In genomic region chr4:37891221-37892159, GRCh38 we compare ENCODE assay signal across 8 cellular contexts. TPM values are rescaled to one million over a fixed set of nuclear protein-coding genes. Genes with fewer than 3 reads are reported as not detected.
DNase-seq lines count a peak whose midpoint lies in the region; ATAC-seq, FAIRE-seq and TF ChIP-seq lines count a peak whose summit lies in the region.

No MANE protein-coding gene starts in this region.

- H3K27ac ChIP-seq in esophagus (ENCODE audit: low read depth in 2 of 2, low read length in 1 of 2): peak overlapping the region; percentile 69 to 74

- TF ChIP-seq CTCF in D721Med (IDR thresholded peaks at IDR 0.05; ENCODE audit: insufficient read depth, missing control alignments): no peak

- no peaks in the 10 kb centered on the region for H3K27me3 Mint-ChIP-seq in natural killer cell treated with Interleukin-12 subunit alpha and Interleukin-12 subunit beta and Interleukin-15 and Interleukin-18, amount 100 ng/mL, for 72 hours
- H3K27me3 Mint-ChIP-seq in stimulated activated naive CD8-positive, alpha-beta T cell treated with anti-CD3 and anti-CD28 coated beads, Interleukin-15, Interleukin-2, amounts not matched to agents 100 ng/mL and 50 ng/mL, for 24 hours: peaks cover 6% of the 10 kb centered on the region

- H3K27me3 ChIP-seq in esophagus (ENCODE audit: control insufficient read depth in 1 of 2, insufficient read depth in 2 of 2, low read length in 2 of 2): no peaks in the 10 kb centered on the region

- no peaks in the 10 kb centered on the region for H3K36me3 ChIP-seq in esophagus (ENCODE audit: control insufficient read depth in 2 of 2, insufficient read depth in 2 of 2, low read length in 1 of 2)

- FAIRE-seq in D721Med (lab: Jason Lieb, UNC): no peak

- peaks cover 0 to 8% of the 10 kb centered on the region in 2 donors for H3K4me1 ChIP-seq in esophagus (ENCODE audit: control insufficient read depth in 2 of 2, insufficient read depth in 2 of 2, low read length in 1 of 2)

- WGBS in esophagus, 2 donors: 0 to 1% methylated on average over 38 to 55 of the region's 55 CpGs

- DNase-seq in HEK293T (ENCODE audit: extremely low spot score) (peak; percentile 30), NAMALWA (ENCODE audit: low spot score) (peak; percentile 68), D721Med (ENCODE audit: insufficient read length, low spot score) (no peak)
- DNase-seq in activated CD8-positive, alpha-beta memory T cell treated with anti-CD3 and anti-CD28 coated beads for 48 hours (ENCODE audit: low read depth in 2 of 3, low spot score in 2 of 3): peak; percentile 38 to 48 (median 44)
- DNase-seq in natural killer cell treated with Interleukin-12 subunit alpha and Interleukin-12 subunit beta and Interleukin-15 and Interleukin-18, amount 100 ng/mL, for 72 hours (ENCODE audit: low spot score): peak; percentile 71

- H3K9me3 ChIP-seq in esophagus (ENCODE audit: control insufficient read depth in 2 of 2, insufficient read depth in 1 of 2, low read depth in 1 of 2, low read length in 1 of 2): no peaks in the 10 kb centered on the region

- H3K36me3 Mint-ChIP-seq in natural killer cell treated with Interleukin-12 subunit alpha and Interleukin-12 subunit beta and Interleukin-15 and Interleukin-18, amount 100 ng/mL, for 72 hours: no peaks in the 10 kb centered on the region
- H3K36me3 Mint-ChIP-seq in stimulated activated naive CD8-positive, alpha-beta T cell treated with anti-CD3 and anti-CD28 coated beads, Interleukin-15, Interleukin-2, amounts not matched to agents 100 ng/mL and 50 ng/mL, for 24 hours (ENCODE audit: low read depth): no peaks in the 10 kb centered on the region

- peak overlapping the region; percentile 74 to 81 for H3K4me3 ChIP-seq in esophagus (ENCODE audit: low read depth in 1 of 2, low read length in 2 of 2)

- H3K9me3 Mint-ChIP-seq in natural killer cell treated with Interleukin-12 subunit alpha and Interleukin-12 subunit beta and Interleukin-15 and Interleukin-18, amount 100 ng/mL, for 72 hours: no peaks in the 10 kb centered on the region
- H3K9me3 Mint-ChIP-seq in stimulated activated naive CD8-positive, alpha-beta T cell treated with anti-CD3 and anti-CD28 coated beads, Interleukin-15, Interleukin-2, amounts not matched to agents 100 ng/mL and 50 ng/mL, for 24 hours: no peaks in the 10 kb centered on the region

- H3K4me1 Mint-ChIP-seq in natural killer cell treated with Interleukin-12 subunit alpha and Interleukin-12 subunit beta and Interleukin-15 and Interleukin-18, amount 100 ng/mL, for 72 hours (ENCODE audit: low read depth in 2 of 2): peaks cover 21 to 28% of the 10 kb centered on the region in 2 donors
- H3K4me1 Mint-ChIP-seq in stimulated activated naive CD8-positive, alpha-beta T cell treated with anti-CD3 and anti-CD28 coated beads, Interleukin-15, Interleukin-2, amounts not matched to agents 100 ng/mL and 50 ng/mL, for 24 hours (ENCODE audit: low read depth): peaks cover 58% of the 10 kb centered on the region

- peak; percentile 56 for ATAC-seq in GM18498 (IDR thresholded peaks at IDR 0.05; ENCODE audit: unreplicated experiment)
- ATAC-seq in natural killer cell treated with Interleukin-12 subunit alpha and Interleukin-12 subunit beta and Interleukin-15 and Interleukin-18, amount 100 ng/mL, for 72 hours: peak; percentile 75 to 78

- H3K27ac Mint-ChIP-seq in natural killer cell treated with Interleukin-12 subunit alpha and Interleukin-12 subunit beta and Interleukin-15 and Interleukin-18, amount 100 ng/mL, for 72 hours: peak overlapping the region; percentile 70 to 89
- H3K27ac Mint-ChIP-seq in stimulated activated naive CD8-positive, alpha-beta T cell treated with anti-CD3 and anti-CD28 coated beads, Interleukin-15, Interleukin-2, amounts not matched to agents 100 ng/mL and 50 ng/mL, for 24 hours: peak overlapping the region; percentile 94

- POLR2A ChIA-PET in HEK293T (lab: Yijun Ruan, JAX): interaction anchor here (1.0 to 1.2 kb wide), 2 partner anchors 16 to 18 kb away, joined by 3 to 5 read pairs; no protein-coding TSS in a partner anchor

- CTCF ChIA-PET in HEK293T (lab: Yijun Ruan, JAX): interaction anchor here (1.1 kb wide), 1 partner anchor 77 kb away, joined by 3 read pairs; no protein-coding TSS in a partner anchor

- peak overlapping the region; percentile 79 for H3K4me3 Mint-ChIP-seq in natural killer cell treated with Interleukin-12 subunit alpha and Interleukin-12 subunit beta and Interleukin-15 and Interleukin-18, amount 100 ng/mL, for 72 hours
- H3K4me3 Mint-ChIP-seq in stimulated activated naive CD8-positive, alpha-beta T cell treated with anti-CD3 and anti-CD28 coated beads, Interleukin-15, Interleukin-2, amounts not matched to agents 100 ng/mL and 50 ng/mL, for 24 hours: peak overlapping the region; percentile 86

TF ChIP-seq in HEK293T, 16 proteins besides CTCF, POLR2A, EP300 and RAD21:
- TF ChIP-seq L3MBTL2 (conservative IDR thresholded peaks at IDR 0.05): no peak
- TF ChIP-seq TARDBP (IDR thresholded peaks at IDR 0.05): no peak
- TF ChIP-seq LEF1 (IDR thresholded peaks at IDR 0.05; ENCODE audit: borderline replicate concordance): no peak
- TF ChIP-seq SP1 (IDR thresholded peaks at IDR 0.05): no peak
- TF ChIP-seq HDGF (IDR thresholded peaks at IDR 0.05; ENCODE audit: borderline replicate concordance): no peak
- TF ChIP-seq ARNT (IDR thresholded peaks at IDR 0.05): no peak
- no peak for TF ChIP-seq PKNOX1 (IDR thresholded peaks at IDR 0.05)
- TF ChIP-seq BHLHE40 (IDR thresholded peaks at IDR 0.05; ENCODE audit: borderline replicate concordance): no peak
- TF ChIP-seq ZNF384 (IDR thresholded peaks at IDR 0.05): no peak
- TF ChIP-seq FOXA1 (IDR thresholded peaks at IDR 0.05): no peak
- no peak for TF ChIP-seq ELF4 (IDR thresholded peaks at IDR 0.05)
- no peak for TF ChIP-seq NFRKB (IDR thresholded peaks at IDR 0.05)
- no peak for TF ChIP-seq FOXK2 (IDR thresholded peaks at IDR 0.05)
- no peak for TF ChIP-seq CTBP1 (IDR thresholded peaks at IDR 0.05; ENCODE audit: borderline replicate concordance)
- no peak for TF ChIP-seq FOXM1 (IDR thresholded peaks at IDR 0.05; ENCODE audit: borderline replicate concordance)
- TF ChIP-seq SUZ12 (IDR thresholded peaks at IDR 0.05): no peak
TF ChIP-seq in HEK293T: peak in this region for 0.

RNA-seq across cellular contexts. Expression of gene TBC1D1, which starts 0.6 kb away (rescaled TPM):
- polyA plus RNA-seq in esophagus: 10 to 100 TPM; 10.4 to 15.3 TPM
- total RNA-seq in natural killer cell treated with Interleukin-12 subunit alpha and Interleukin-12 subunit beta and Interleukin-15 and Interleukin-18, amount 100 ng/mL, for 72 hours: 10 to 100 TPM; 47.9 to 66.6 TPM
